In genomic region chr14:50859296-50859624, GRCh38 we compare ENCODE assay signal across 8 cellular contexts. TPM values are rescaled to one million over a fixed set of nuclear protein-coding genes. Genes with fewer than 3 reads are reported as not detected.
A peak's percentile ranks its signal among the peaks of the same experiment; 100 is the strongest.
DNase-seq lines count a peak whose midpoint lies in the region; ATAC-seq and TF ChIP-seq lines count a peak whose summit lies in the region.

No MANE protein-coding gene starts in this region.

- no peaks in the 10 kb centered on the region for H4K20me1 ChIP-seq in GM23248 (ENCODE audit: insufficient read depth)

- in situ Hi-C loops in GM23248 (cut with MboI): no loop called here

- POLR2A ChIA-PET in naive thymus-derived CD8-positive, alpha-beta T cell (lab: Charles Lee): interaction anchor here (0.5 to 4.8 kb wide), 12 partner anchors 11 to 463 kb away, joined by 3 to 70 read pairs (median 6); partner anchors contain the start of gene NIN

- peak overlapping the region; percentile 65 to 97 (median 93) for H3K27ac Mint-ChIP-seq in naive thymus-derived CD8-positive, alpha-beta T cell

- H3K4me3 ChIP-seq in AG09309 (ENCODE audit: control insufficient read depth, low read depth, low read length) (peak overlapping the region; percentile 51; the same call in 1 of the 2 replicates), GM23248 (peak overlapping the region; percentile 75), ascending aorta (peak overlapping the region; percentile 58 to 67)

- H3K9me3 ChIP-seq in GM23248 (ENCODE audit: low read depth) (no peaks in the 10 kb centered on the region), ascending aorta (no peaks in the 10 kb centered on the region)

- peaks cover 0 to 9% (median 7%) of the 10 kb centered on the region in 4 donors for H3K4me1 Mint-ChIP-seq in naive thymus-derived CD8-positive, alpha-beta T cell

- no peak for ATAC-seq in naive thymus-derived CD8-positive, alpha-beta T cell
- ATAC-seq in sciatic nerve: no peak
- no peak for ATAC-seq in HG03469 (IDR thresholded peaks at IDR 0.05; ENCODE audit: unreplicated experiment)

- H3K27ac ChIP-seq in GM23248 (no peak overlapping the region), ascending aorta (peak overlapping the region in 1 of 2 donors; percentile 46)

- H3K4me3 Mint-ChIP-seq in naive thymus-derived CD8-positive, alpha-beta T cell: peak overlapping the region; percentile 89 to 96 (median 93)

- no peaks in the 10 kb centered on the region for H3K9me2 ChIP-seq in GM23248 (ENCODE audit: insufficient read depth)

- H3K4me1 ChIP-seq in GM23248 (ENCODE audit: insufficient read depth) (0 out of 2 replicates have a peak, but pooled peaks cover 5% of the 10 kb centered on the region), ascending aorta (peaks cover 0 to 3% of the 10 kb centered on the region in 2 donors)

- no peaks in the 10 kb centered on the region for H3F3A ChIP-seq in GM23248 (ENCODE audit: insufficient read depth)

- H3K9me3 Mint-ChIP-seq in naive thymus-derived CD8-positive, alpha-beta T cell: no peaks in the 10 kb centered on the region

- H3K36me3 Mint-ChIP-seq in naive thymus-derived CD8-positive, alpha-beta T cell: no peaks in the 10 kb centered on the region

- H3K79me2 ChIP-seq in GM23248 (ENCODE audit: insufficient read depth): no peaks in the 10 kb centered on the region

- peak overlapping the region; percentile 90 for H3K4me2 ChIP-seq in GM23248 (ENCODE audit: unreplicated experiment)

- H3K27me3 ChIP-seq in GM23248 (replicated peaks; ENCODE audit: insufficient read depth): no peaks in the 10 kb centered on the region
- no peaks in the 10 kb centered on the region for H3K27me3 ChIP-seq in ascending aorta

- H3K9ac ChIP-seq in GM23248: peak overlapping the region; percentile 73

- H3K36me3 ChIP-seq in GM23248 (ENCODE audit: low read depth) (no peaks in the 10 kb centered on the region), ascending aorta (no peaks in the 10 kb centered on the region)

- DNase-seq in AG09309 (ENCODE audit: low read depth): no peak
- no peak for DNase-seq in GM23248
- DNase-seq in ascending aorta (ENCODE audit: low spot score in 2 of 2): no peak
- no peak for DNase-seq in naive thymus-derived CD8-positive, alpha-beta T cell
- no peak for DNase-seq in sciatic nerve (ENCODE audit: low spot score)
- no peak for DNase-seq in NCI-H2227 treated with DMSO at 0.1 percent for 48 hours (lab: John Stamatoyannopoulos, UW)
- no peak for DNase-seq in COLO668 (lab: John Stamatoyannopoulos, UW; ENCODE audit: unreplicated experiment)

- intact Hi-C loops in ascending aorta (cut with DNase I): loop anchor here (2.0 kb wide), 1 partner anchor 28 kb away; the partner anchor contains the start of gene NIN
- intact Hi-C loops in sciatic nerve (cut with DNase I): no loop called here

- H2AFZ ChIP-seq in GM23248: peak overlapping the region; percentile 98

- no peaks in the 10 kb centered on the region for H3K27me3 Mint-ChIP-seq in naive thymus-derived CD8-positive, alpha-beta T cell

- 0% methylated on average over 1 of the region's 1 CpG for WGBS in GM23248 (ENCODE audit: low coverage in 1 of 2, low lambda C conversion rate in 2 of 2, missing lambda C conversion rate in 2 of 2), 2 experiments

- TF ChIP-seq CTCF in AG09309 (IDR thresholded peaks at IDR 0.05; ENCODE audit: control insufficient read depth, insufficient read depth, low read depth, low read length, missing control alignments): no peak
- no peak for TF ChIP-seq CTCF in ascending aorta (IDR thresholded peaks at IDR 0.05)

RNA-seq across cellular contexts. Expression of gene ABHD12B, which starts 12.6 kb away (rescaled TPM):
- total RNA-seq in GM23248 (2014; rRNA removed; shearing (Covaris generic)): not detected in 2 replicates
- polyA plus RNA-seq in GM23248 (2016; fragmentation: Nextera tagmentation; extraction: Ambion mirVana): 0.31 TPM in 1 of 2 replicates, not detected in the other
- not detected for total RNA-seq in ascending aorta
- total RNA-seq in naive thymus-derived CD8-positive, alpha-beta T cell: not detected
- polyA plus RNA-seq in naive thymus-derived CD8-positive, alpha-beta T cell: not detected
- not detected for total RNA-seq in sciatic nerve

RNA-seq across cellular contexts. Expression of gene NIN, which starts 28.3 kb away (rescaled TPM):
- 28.7 and 33.3 TPM in 2 replicates for total RNA-seq in GM23248 (2014; rRNA removed; shearing (Covaris generic))
- polyA plus RNA-seq in GM23248 (2016; fragmentation: Nextera tagmentation; extraction: Ambion mirVana): 16.2 and 17.0 TPM in 2 replicates
- total RNA-seq in ascending aorta (25.2 TPM), sciatic nerve (48.2 TPM)
- 100 to 1,000 TPM; 124 to 137 TPM for total RNA-seq in naive thymus-derived CD8-positive, alpha-beta T cell
- 10 to 100 TPM; 37.1 to 60.2 (median 42.7) TPM for polyA plus RNA-seq in naive thymus-derived CD8-positive, alpha-beta T cell
